8 cellular contexts compared by ENCODE assay signal in genomic region chr12:132638541-132639408, GRCh38. TPM values are rescaled to one million over a fixed set of nuclear protein-coding genes. Genes with fewer than 3 reads are reported as not detected.
A peak's percentile ranks its signal among the peaks of the same experiment; 100 is the strongest.
DNase-seq lines count a peak whose midpoint lies in the region.

No MANE protein-coding gene starts in this region.

- H3K27ac Mint-ChIP-seq in T-helper 2 cell treated with Interferon-gamma antibody and Interleukin-4, amounts not matched to agents 5 μg/mL and 100 μg/mL, for 36 hours: no peak overlapping the region

- H3K36me3 Mint-ChIP-seq in T-helper 2 cell treated with Interferon-gamma antibody and Interleukin-4, amounts not matched to agents 5 μg/mL and 100 μg/mL, for 36 hours (ENCODE audit: low read depth): peaks cover 71% of the 10 kb centered on the region

- no peaks in the 10 kb centered on the region for H3K9me3 Mint-ChIP-seq in T-helper 2 cell treated with Interferon-gamma antibody and Interleukin-4, amounts not matched to agents 5 μg/mL and 100 μg/mL, for 36 hours

- no peaks in the 10 kb centered on the region for H3K27me3 Mint-ChIP-seq in T-helper 2 cell treated with Interferon-gamma antibody and Interleukin-4, amounts not matched to agents 5 μg/mL and 100 μg/mL, for 36 hours (ENCODE audit: low read depth)

- peak; percentile 31 for DNase-seq in activated CD4-positive, alpha-beta T cell treated with anti-CD3 and anti-CD28 coated beads for 48 hours
- DNase-seq in activated CD4-positive, alpha-beta T cell treated with anti-CD3 and anti-CD28 coated beads, Interleukin-2, amount 50 U/mL, for 48 hours: no peak
- DNase-seq in NCI-H460 (ENCODE audit: extremely low read depth, low read depth) (peak; percentile 24), dermis microvascular lymphatic vessel endothelial cell (ENCODE audit: low read depth in 2 of 2) (peak; percentile 53 to 60), myocyte (ENCODE audit: low read depth) (peak; percentile 66)
- no peak for DNase-seq in activated CD8-positive, alpha-beta memory T cell treated with anti-CD3 and anti-CD28 coated beads for 24 hours
- no peak for DNase-seq in activated T-cell treated with anti-CD3 and anti-CD28 coated beads, Interleukin-2, amount 50 U/mL, for 1 hour
- DNase-seq in T-helper 2 cell treated with Interferon-gamma antibody and Interleukin-4, amounts not matched to agents 5 μg/mL and 100 μg/mL, for 36 hours (ENCODE audit: low spot score): no peak

- no peak overlapping the region for H3K4me3 Mint-ChIP-seq in T-helper 2 cell treated with Interferon-gamma antibody and Interleukin-4, amounts not matched to agents 5 μg/mL and 100 μg/mL, for 36 hours

- H3K4me1 Mint-ChIP-seq in T-helper 2 cell treated with Interferon-gamma antibody and Interleukin-4, amounts not matched to agents 5 μg/mL and 100 μg/mL, for 36 hours (ENCODE audit: low read depth): peaks cover 7% of the 10 kb centered on the region

RNA-seq across cellular contexts. Expression of gene P2RX2, which starts 20.2 kb away (rescaled TPM):
- total RNA-seq in NCI-H460 (2014; rRNA removed; shearing (Covaris generic)): not detected in 2 replicates
- not detected in 2 replicates for polyA plus RNA-seq in NCI-H460 (2014; cell fraction: nucleus; rRNA removed)
- total RNA-seq in dermis microvascular lymphatic vessel endothelial cell (not detected in 2 replicates), myocyte (not detected in 2 replicates)
- not detected for polyA plus RNA-seq in myocyte (2012)

RNA-seq across cellular contexts. Expression of gene LRCOL1, which starts 28.4 kb away (rescaled TPM):
- not detected in 2 replicates for total RNA-seq in NCI-H460 (2014; rRNA removed; shearing (Covaris generic))
- polyA plus RNA-seq in NCI-H460 (2014; cell fraction: nucleus; rRNA removed): 2.0 TPM in 1 of 2 replicates, not detected in the other
- total RNA-seq in dermis microvascular lymphatic vessel endothelial cell (2.7 and 10.1 TPM in 2 replicates), myocyte (not detected in 2 replicates)
- polyA plus RNA-seq in myocyte (2012): not detected

RNA-seq across cellular contexts. Expression of gene POLE, which starts 48.4 kb away (rescaled TPM):
- 23.6 and 25.6 TPM in 2 replicates for total RNA-seq in NCI-H460 (2014; rRNA removed; shearing (Covaris generic))
- 107 and 136 TPM in 2 replicates for polyA plus RNA-seq in NCI-H460 (2014; cell fraction: nucleus; rRNA removed)
- 25.5 and 27.3 TPM in 2 replicates for total RNA-seq in dermis microvascular lymphatic vessel endothelial cell
- total RNA-seq in myocyte: 9.9 and 11.2 TPM in 2 replicates
- polyA plus RNA-seq in myocyte (2012): 5.6 TPM

RNA-seq across cellular contexts. Expression of gene PXMP2, which starts 48.6 kb away (rescaled TPM):
- total RNA-seq in NCI-H460 (2014; rRNA removed; shearing (Covaris generic)): 22.5 and 27.3 TPM in 2 replicates
- 85.8 and 93.5 TPM in 2 replicates for polyA plus RNA-seq in NCI-H460 (2014; cell fraction: nucleus; rRNA removed)
- total RNA-seq in dermis microvascular lymphatic vessel endothelial cell: 18.7 and 26.7 TPM in 2 replicates
- total RNA-seq in myocyte: 12.4 and 13.2 TPM in 2 replicates
- 9.5 TPM for polyA plus RNA-seq in myocyte (2012)

Comparison
In these comparisons a context has a peak if more than half of its experiments do, and no peak if none do; other contexts are left out.
1. DNase-seq: peak in activated CD4-positive, alpha-beta T cell treated with anti-CD3 and anti-CD28 coated beads for 48 hours (single experiment), NCI-H460 (single experiment), dermis microvascular lymphatic vessel endothelial cell (2 of 2) and myocyte (single experiment); none in activated CD4-positive, alpha-beta T cell treated with anti-CD3 and anti-CD28 coated beads, Interleukin-2, amount 50 U/mL, for 48 hours (0 of 2), activated CD8-positive, alpha-beta memory T cell treated with anti-CD3 and anti-CD28 coated beads for 24 hours (single experiment), activated T-cell treated with anti-CD3 and anti-CD28 coated beads, Interleukin-2, amount 50 U/mL, for 1 hour (single experiment) and T-helper 2 cell treated with Interferon-gamma antibody and Interleukin-4, amounts not matched to agents 5 μg/mL and 100 μg/mL, for 36 hours (single experiment).